Comparison of ENCODE assay signal across 9 cellular contexts in the genomic region with DNA sequence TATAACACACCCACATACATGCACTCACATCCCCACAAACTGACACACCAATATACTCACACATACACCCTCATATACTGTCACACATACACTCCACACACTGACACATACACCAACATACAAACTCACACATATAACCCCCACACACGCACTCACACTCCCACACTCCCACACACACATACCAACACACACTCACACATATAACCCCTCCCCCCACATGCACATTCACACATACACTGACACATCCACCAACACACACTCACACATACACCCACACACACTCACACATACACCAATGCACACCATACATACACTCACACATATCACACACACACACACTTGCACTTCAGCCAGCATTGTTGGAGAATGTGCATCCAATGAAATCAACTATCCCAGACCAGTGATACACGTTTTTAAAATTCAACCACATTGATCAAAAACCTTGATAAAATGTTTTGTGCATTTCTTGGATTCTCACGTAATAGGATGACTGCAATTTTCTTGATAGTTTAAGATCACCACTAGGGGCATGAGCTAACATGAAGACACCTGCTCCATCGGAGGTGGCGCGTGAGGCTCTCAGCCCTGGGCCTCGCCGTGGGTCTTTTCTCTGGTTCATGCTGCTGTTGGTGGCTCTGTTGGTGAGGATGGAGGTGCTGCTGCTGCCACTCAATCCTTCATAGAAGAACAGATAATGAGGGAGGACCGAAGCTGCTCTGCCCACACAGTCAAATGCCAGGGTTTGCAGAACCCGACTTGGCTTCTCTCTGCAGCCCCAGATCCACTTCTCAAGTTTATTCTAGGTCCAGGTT. TPM values are rescaled to one million over a fixed set of nuclear protein-coding genes. Genes with fewer than 3 reads are reported as not detected.
DNase-seq lines count a peak whose midpoint lies in the region; ATAC-seq and TF ChIP-seq lines count a peak whose summit lies in the region.
"Had no signal": no experiment of that assay in that cellular context is flagged by ENCODE, and none has a peak within 500 bp of the region (broad histone marks: within the 10 kb centered on the region; RNA-seq: fewer than 3 reads in every experiment).

No MANE protein-coding gene starts in this region.

- H3K36me3 ChIP-seq in SK-N-SH (replicated peaks in 1 of 2; ENCODE audit: control insufficient read depth in 1 of 2, insufficient read depth in 2 of 2, low read length in 1 of 2) = no peaks in the 10 kb centered on the region
- H3K36me3 ChIP-seq in Panc1 (ENCODE audit: control insufficient read depth, insufficient read depth, low read length) = no peaks in the 10 kb centered on the region
- H3K36me3 ChIP-seq in thoracic aorta = no peaks in the 10 kb centered on the region
- no peaks in the 10 kb centered on the region for H3K36me3 ChIP-seq in sigmoid colon

- H3K4me1 ChIP-seq in SK-N-SH (ENCODE audit: control insufficient read depth in 1 of 2, insufficient read depth in 2 of 2, low read depth in 1 of 2, low read length in 1 of 2) (no peaks in the 10 kb centered on the region), Panc1 (ENCODE audit: control insufficient read depth, insufficient read depth, low read length) (no peaks in the 10 kb centered on the region), thoracic aorta (ENCODE audit: control insufficient read depth in 1 of 2, low read depth in 2 of 2) (no peaks in the 10 kb centered on the region), sigmoid colon (no peaks in the 10 kb centered on the region)

- 0 out of 2 replicates have a peak, but pooled peaks have one; percentile 8 for TF ChIP-seq RAD21 in SK-N-SH (IDR thresholded peaks at IDR 0.05; ENCODE audit: low read length)

- TF ChIP-seq EP300 in SK-N-SH (IDR thresholded peaks at IDR 0.05; ENCODE audit: borderline replicate concordance in 1 of 2, low read depth in 1 of 2, low read length in 1 of 2) (no peak), sigmoid colon (IDR thresholded peaks at IDR 0.05) (no peak)

- H3K27ac ChIP-seq in SK-N-SH (ENCODE audit: low read depth in 2 of 2, low read length in 1 of 2) (no peak overlapping the region), Panc1 (ENCODE audit: low read length) (no peak overlapping the region), thoracic aorta (no peak overlapping the region), sigmoid colon (no peak overlapping the region)

- no peak for DNase-seq in SK-N-SH
- DNase-seq in Panc1 (ENCODE audit: low read depth, low spot score) = no peak
- DNase-seq in fibroblast of pulmonary artery (ENCODE audit: low read depth) = no peak
- DNase-seq in thoracic aorta (ENCODE audit: low spot score) = no peak
- no peak for DNase-seq in sigmoid colon
- DNase-seq: DMS79 had no signal

- no peaks in the 10 kb centered on the region for H4K20me1 ChIP-seq in SK-N-SH (ENCODE audit: insufficient read depth)

- H3K9me3 ChIP-seq in SK-N-SH = no peaks in the 10 kb centered on the region
- H3K9me3 ChIP-seq in Panc1 (ENCODE audit: control insufficient read depth, insufficient read depth, low read depth, low read length) = no peaks in the 10 kb centered on the region
- H3K9me3 ChIP-seq in thoracic aorta = no peaks in the 10 kb centered on the region
- H3K9me3 ChIP-seq in sigmoid colon = no peaks in the 10 kb centered on the region

- H3K9me2 ChIP-seq in SK-N-SH = no peaks in the 10 kb centered on the region

- no TSS peak for BruUV-seq in Panc1 (replicated peaks; lab: Mats Ljungman, UMichigan)

- no peak overlapping the region for H3K9ac ChIP-seq in SK-N-SH

- ATAC-seq in SK-N-SH treated with all-trans-retinoic acid at 6 μM for 48 hours = no peak
- ATAC-seq in Panc1 = peak; percentile 62
- no peak for ATAC-seq in thoracic aorta (ENCODE audit: insufficient number of reproducible peaks, low FRiP score, low read depth)
- no peak for ATAC-seq in HG03342 (IDR thresholded peaks at IDR 0.05; ENCODE audit: unreplicated experiment)
- no peak for ATAC-seq in HG02884 (IDR thresholded peaks at IDR 0.05; ENCODE audit: unreplicated experiment)

- H3K4me3 ChIP-seq in SK-N-SH (ENCODE audit: low read depth in 2 of 2, low read length in 1 of 2) = no peak overlapping the region
- H3K4me3 ChIP-seq in Panc1 (ENCODE audit: low read depth in 2 of 2, low read length in 2 of 2) = no peak overlapping the region
- H3K4me3 ChIP-seq in fibroblast of pulmonary artery (replicated peaks; ENCODE audit: low read depth, low read length) = no peak overlapping the region
- no peak overlapping the region for H3K4me3 ChIP-seq in thoracic aorta
- H3K4me3 ChIP-seq in sigmoid colon = no peak overlapping the region

- H3F3A ChIP-seq in SK-N-SH (replicated peaks; ENCODE audit: insufficient read depth) = no peaks in the 10 kb centered on the region

- no peak overlapping the region for H2AFZ ChIP-seq in SK-N-SH (ENCODE audit: low read depth)

- H3K79me2 ChIP-seq in SK-N-SH (ENCODE audit: insufficient read depth) = no peaks in the 10 kb centered on the region

- no peak for TF ChIP-seq POLR2A in sigmoid colon (IDR thresholded peaks at IDR 0.05)

- WGBS in SK-N-SH (ENCODE audit: low lambda C conversion rate) = 61% methylated on average over 10 of the region's 10 CpGs
- WGBS in sigmoid colon, 2 donors = 65 to 66% methylated on average over 10 of the region's 10 CpGs

- intact Hi-C loops in Panc1 (cut with micrococcal nuclease; ENCODE audit: unreplicated experiment) = no loop called here
- intact Hi-C loops in sigmoid colon (cut with DNase I) = no loop called here

- no peak overlapping the region for H3K4me2 ChIP-seq in SK-N-SH

- in situ Hi-C loops in Panc1 (cut with HindIII; ENCODE audit: low pct_unique_long_range_greater_than_20kb, low sequenced_read_pairs) = no loop called here

- POLR2A ChIA-PET in SK-N-SH (lab: Yijun Ruan, JAX) = no interaction called here
- POLR2A ChIA-PET in Panc1 (lab: Charles Lee) = no interaction called here

- peak; percentile 24; the same call in 1 of the 2 replicates for TF ChIP-seq CTCF in SK-N-SH (IDR thresholded peaks at IDR 0.05)
- peak; percentile 76; the same call in 1 of the 2 replicates for TF ChIP-seq CTCF in Panc1 (IDR thresholded peaks at IDR 0.05)
- peak; percentile 33 for TF ChIP-seq CTCF in fibroblast of pulmonary artery (IDR thresholded peaks at IDR 0.05; ENCODE audit: low read length, missing control alignments)
- peak; percentile 27 for TF ChIP-seq CTCF in thoracic aorta (IDR thresholded peaks at IDR 0.05)
- peak in 2 of 4 experiments; percentile 13 to 29 for TF ChIP-seq CTCF in sigmoid colon (IDR thresholded peaks at IDR 0.05)

- H3K27me3 ChIP-seq in SK-N-SH (ENCODE audit: insufficient read depth) (no peaks in the 10 kb centered on the region), Panc1 (ENCODE audit: control insufficient read depth, insufficient read depth, low read length) (no peaks in the 10 kb centered on the region), thoracic aorta (replicated peaks; ENCODE audit: insufficient read depth) (no peaks in the 10 kb centered on the region), sigmoid colon (no peaks in the 10 kb centered on the region)

- CTCF ChIA-PET in SK-N-SH (lab: Yijun Ruan, JAX) (interaction anchor here (0.7 to 2.5 kb wide), 9 partner anchors 8 to 264 kb away, joined by 3 to 9 read pairs (median 5); no protein-coding TSS in a partner anchor), Panc1 (lab: Charles Lee) (no interaction called here)

TF ChIP-seq in SK-N-SH, 30 proteins besides CTCF, POLR2A, EP300 and RAD21 (continues in another document):
- TF ChIP-seq MXI1 (IDR thresholded peaks at IDR 0.05; ENCODE audit: low read depth, low read length) (no peak), JUND (IDR thresholded peaks at IDR 0.05) (no peak), FOXM1 (IDR thresholded peaks at IDR 0.05; ENCODE audit: low read depth) (no peak), NRF1 (IDR thresholded peaks at IDR 0.05; ENCODE audit: low read depth, low read length) (no peak), FOSL2 (IDR thresholded peaks at IDR 0.05; ENCODE audit: borderline replicate concordance, low read depth) (no peak), RXRA (IDR thresholded peaks at IDR 0.05; ENCODE audit: borderline replicate concordance, low read depth) (no peak)
- TF ChIP-seq, protein P1, sequence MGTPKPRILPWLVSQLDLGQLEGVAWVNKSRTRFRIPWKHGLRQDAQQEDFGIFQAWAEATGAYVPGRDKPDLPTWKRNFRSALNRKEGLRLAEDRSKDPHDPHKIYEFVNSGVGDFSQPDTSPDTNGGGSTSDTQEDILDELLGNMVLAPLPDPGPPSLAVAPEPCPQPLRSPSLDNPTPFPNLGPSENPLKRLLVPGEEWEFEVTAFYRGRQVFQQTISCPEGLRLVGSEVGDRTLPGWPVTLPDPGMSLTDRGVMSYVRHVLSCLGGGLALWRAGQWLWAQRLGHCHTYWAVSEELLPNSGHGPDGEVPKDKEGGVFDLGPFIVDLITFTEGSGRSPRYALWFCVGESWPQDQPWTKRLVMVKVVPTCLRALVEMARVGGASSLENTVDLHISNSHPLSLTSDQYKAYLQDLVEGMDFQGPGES (IDR thresholded peaks at IDR 0.05; ENCODE audit: low read depth, low read length) = no peak

TF ChIP-seq in SK-N-SH treated with all-trans-retinoic acid at 6 μM for 48 hours, 23 proteins besides CTCF, POLR2A, EP300 and RAD21:
- TF ChIP-seq OSR1 (CRISPR knock-in tag; IDR thresholded peaks at IDR 0.05) = no peak
- no peak for TF ChIP-seq ESRRG (CRISPR knock-in tag; IDR thresholded peaks at IDR 0.05)
- TF ChIP-seq RARB (CRISPR knock-in tag; IDR thresholded peaks at IDR 0.05) = no peak
- TF ChIP-seq SNAI2 (CRISPR knock-in tag; IDR thresholded peaks at IDR 0.05) = no peak
- no peak for TF ChIP-seq ZNF8 (CRISPR knock-in tag; IDR thresholded peaks at IDR 0.05)
- TF ChIP-seq ARNTL (CRISPR knock-in tag; IDR thresholded peaks at IDR 0.05; ENCODE audit: borderline replicate concordance, low read depth) = no peak
- TF ChIP-seq ZFP3 (CRISPR knock-in tag; IDR thresholded peaks at IDR 0.05) = no peak
- TF ChIP-seq PPARA (CRISPR knock-in tag; IDR thresholded peaks at IDR 0.05; ENCODE audit: borderline replicate concordance) = no peak
- TF ChIP-seq ZNF70 (CRISPR knock-in tag; IDR thresholded peaks at IDR 0.05) = no peak
TF ChIP-seq in SK-N-SH treated with all-trans-retinoic acid at 6 μM for 48 hours: peak in this region for 0.

RNA-seq across cellular contexts. Expression of a gene that starts 32.1 kb away (rescaled TPM):
- polyA plus RNA-seq in SK-N-SH (2012; rRNA removed) (0.02 TPM in 2 replicates), sigmoid colon (1 to 10 TPM; 2.4 to 8.7 (median 3.5) TPM)
- polyA plus RNA-seq in SK-N-SH (2012; cell fraction: cytosol; rRNA removed) = 0.01 and 0.05 TPM in 2 replicates
- 0.02 and 0.06 TPM in 2 replicates for polyA plus RNA-seq in SK-N-SH (2012; cell fraction: nucleus; rRNA removed)
- total RNA-seq in Panc1 (2021; ENCODE audit: unreplicated experiment) (33.2 TPM), thoracic aorta (10 to 100 TPM; 31.9 to 34.0 TPM), sigmoid colon (10 to 100 TPM; 29.9 to 57.9 (median 43.8) TPM)
- 22.3 TPM for polyA plus RNA-seq in Panc1 (2012; ENCODE audit: insufficient read length)
